In genomic region chr22:39502109-39502788, GRCh38 we compare ENCODE assay signal across 8 cellular contexts. TPM values are rescaled to one million over a fixed set of nuclear protein-coding genes. Genes with fewer than 3 reads are reported as not detected.
DNase-seq lines count a peak whose midpoint lies in the region; ATAC-seq and TF ChIP-seq lines count a peak whose summit lies in the region.

Gene MIEF1, plus strand, starts transcription at chr22:39502290. Its CDS starts 9,005 bp downstream, at chr22:39511295.

- H3K27ac ChIP-seq in colonic mucosa (peak within 1 kb of the TSS; percentile 72), layer of hippocampus (ENCODE audit: low read depth, low read length) (peak within 1 kb of the TSS; percentile 89)

- TF ChIP-seq CTCF in colonic mucosa (IDR thresholded peaks at IDR 0.05): no peak

- peak within 1 kb of the TSS; percentile 69 to 90 for H3K9ac ChIP-seq in colonic mucosa (ENCODE audit: low read depth in 2 of 2, low read length in 2 of 2)

- ATAC-seq in GM19043 (IDR thresholded peaks at IDR 0.05; ENCODE audit: low read depth, unreplicated experiment): peak; percentile 87
- peak; percentile 92 for ATAC-seq in HG03354 (IDR thresholded peaks at IDR 0.05; ENCODE audit: poor library complexity, severe bottlenecking, unreplicated experiment)

- peaks cover 13% of the 10 kb centered on the region for H3K36me3 ChIP-seq in colonic mucosa

- DNase-seq in AG20443 (ENCODE audit: low spot score) (peak; percentile 97), NCI-H524 (lab: John Stamatoyannopoulos, UW) (peak; percentile 96 to 97), colonic mucosa (peak; percentile 99)
- DNase-seq in activated CD4-positive, alpha-beta T cell treated with anti-CD3 and anti-CD28 coated beads for 4 hours: peak; percentile 90 to 92
- DNase-seq in stimulated activated CD4-positive, alpha-beta T cell treated with anti-CD3 and anti-CD28 coated beads, Interleukin-1b, Interleukin-23, amount 100 ng/mL, for 4 hours (ENCODE audit: low read depth in 2 of 2): peak; percentile 86 to 91

- peak within 1 kb of the TSS; percentile 92 for H3K4me3 ChIP-seq in colonic mucosa

- H3K27me3 ChIP-seq in colonic mucosa (no peaks in the 10 kb centered on the region), layer of hippocampus (ENCODE audit: control insufficient read depth, insufficient read depth, low read length) (no peaks in the 10 kb centered on the region)

- intact Hi-C loops in colonic mucosa (cut with DNase I): no loop called here

- no peaks in the 10 kb centered on the region for H3K9me3 ChIP-seq in colonic mucosa

- H3K4me1 ChIP-seq in colonic mucosa: peaks cover 6% of the 10 kb centered on the region

RNA-seq across cellular contexts. Expression of gene MIEF1, which starts in this region (rescaled TPM):
- 10 to 100 TPM; 28.6 to 36.6 TPM for total RNA-seq in colonic mucosa

Comparison
In these comparisons a context has a peak if more than half of its experiments do, and no peak if none do; other contexts are left out.
1. Peak in every context shown above with its lines: DNase-seq, ATAC-seq, H3K4me3 ChIP-seq and H3K27ac ChIP-seq.